17 cellular contexts compared by ENCODE assay signal in the genomic region with DNA sequence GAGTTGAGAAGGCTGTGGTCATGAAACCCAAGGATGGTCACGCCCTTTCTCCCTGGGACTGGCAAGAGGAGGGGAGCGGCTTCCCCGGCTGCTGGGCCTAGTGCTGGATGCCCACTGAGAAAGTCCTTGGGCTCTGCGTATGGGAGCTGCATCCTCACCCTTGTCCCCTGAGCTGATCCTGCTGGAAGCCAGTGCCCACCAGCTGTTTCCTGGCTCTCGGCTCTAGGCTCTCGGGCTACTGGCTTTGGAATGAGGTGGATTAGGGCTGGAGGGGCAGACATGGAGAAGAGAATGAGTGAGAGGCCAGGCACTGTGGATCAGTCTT.
A peak's percentile ranks its signal among the peaks of the same experiment; 100 is the strongest.
DNase-seq lines count a peak whose midpoint lies in the region; ATAC-seq, FAIRE-seq and TF ChIP-seq lines count a peak whose summit lies in the region.
"Had no signal": no experiment of that assay in that cellular context is flagged by ENCODE, and none has a peak within 500 bp of the region (broad histone marks: within the 10 kb centered on the region; RNA-seq: fewer than 3 reads in every experiment).

No MANE protein-coding gene starts in this region.

- ATAC-seq in activated CD8-positive, alpha-beta memory T cell treated with anti-CD3 and anti-CD28 coated beads, Interleukin-2, amount 10 ng/mL, durations not matched to agents 7 days and 5 days = no peak
- no peak for ATAC-seq in HG02610 (IDR thresholded peaks at IDR 0.05; ENCODE audit: unreplicated experiment)
- ATAC-seq: A549; CD8-positive, alpha-beta T cell had no signal

- FAIRE-seq in D721Med (lab: Jason Lieb, UNC) (no peak), H1 (lab: Jason Lieb, UNC) (no peak), frontal cortex (lab: Jason Lieb, UNC) (no peak)
- FAIRE-seq: A549, H54 had no signal

- H3K36me3 ChIP-seq in H1 (ENCODE audit: control insufficient read depth in 2 of 4, insufficient read depth in 4 of 4, low read length in 3 of 4) = no peaks in the 10 kb centered on the region
- H3K36me3 ChIP-seq: BLaER1 treated with 17β-estradiol and CSF1 and Interleukin-3, amounts not matched to agents 10 nM and 100 nM had no signal

- H3K79me2 ChIP-seq in H1 (ENCODE audit: control insufficient read depth in 1 of 2, insufficient read depth in 2 of 2, low read length in 2 of 2) = no peaks in the 10 kb centered on the region

- POLR2A ChIA-PET in H1 (lab: Charles Lee; ENCODE audit: partially characterized antibody) = no interaction called here
- POLR2A ChIA-PET in activated CD4-positive, alpha-beta T cell treated with anti-CD3 and anti-CD28 coated beads, Interleukin-2, amount 10 ng/mL, durations not matched to agents 7 days and 5 days (lab: Charles Lee) = no interaction called here

- no peaks in the 10 kb centered on the region for H3K4me1 Mint-ChIP-seq in activated CD8-positive, alpha-beta memory T cell treated with anti-CD3 and anti-CD28 coated beads, Interleukin-2, amount 10 ng/mL, durations not matched to agents 7 days and 5 days
- peaks cover 7% of the 10 kb centered on the region for H3K4me1 Mint-ChIP-seq in type B pancreatic cell (ENCODE audit: unreplicated experiment)
- no peaks in the 10 kb centered on the region for H3K4me1 Mint-ChIP-seq in activated CD4-positive, alpha-beta T cell treated with anti-CD3 and anti-CD28 coated beads, Interleukin-2, amount 10 ng/mL, durations not matched to agents 7 days and 5 days

- no peak overlapping the region; the same call in 1 of the 2 replicates for H3K27ac ChIP-seq in H1 (ENCODE audit: low read depth, low read length)
- H3K27ac ChIP-seq: A549; BLaER1 treated with 17β-estradiol and CSF1 and Interleukin-3, amounts not matched to agents 10 nM and 100 nM had no signal

- TF ChIP-seq CTCF in D721Med (IDR thresholded peaks at IDR 0.05; ENCODE audit: insufficient read depth, missing control alignments) (no peak), H1 (IDR thresholded peaks at IDR 0.05; ENCODE audit: control extremely low read depth in 1 of 3, insufficient read depth in 1 of 3, low read depth in 1 of 3, low read length in 3 of 3) (no peak), type B pancreatic cell (conservative IDR thresholded peaks at IDR 0.05) (no peak)

- H3K23ac ChIP-seq in H1 (ENCODE audit: insufficient read length) = no peak overlapping the region

- no peaks in the 10 kb centered on the region for H3K36me3 Mint-ChIP-seq in activated CD8-positive, alpha-beta memory T cell treated with anti-CD3 and anti-CD28 coated beads, Interleukin-2, amount 10 ng/mL, durations not matched to agents 7 days and 5 days
- H3K36me3 Mint-ChIP-seq in type B pancreatic cell = no peaks in the 10 kb centered on the region
- no peaks in the 10 kb centered on the region for H3K36me3 Mint-ChIP-seq in activated CD4-positive, alpha-beta T cell treated with anti-CD3 and anti-CD28 coated beads, Interleukin-2, amount 10 ng/mL, durations not matched to agents 7 days and 5 days (ENCODE audit: low read depth)
- H3K36me3 Mint-ChIP-seq: CD8-positive, alpha-beta T cell had no signal

- no peak overlapping the region; the same call in 1 of the 2 replicates for H2BK15ac ChIP-seq in H1 (ENCODE audit: low read length)

- no peak for TF ChIP-seq POLR2A in H1 (IDR thresholded peaks at IDR 0.05; ENCODE audit: control extremely low read depth in 1 of 2, low read depth in 2 of 2, low read length in 2 of 2)

- CTCF ChIA-PET in activated CD8-positive, alpha-beta memory T cell treated with anti-CD3 and anti-CD28 coated beads, Interleukin-2, amount 10 ng/mL, durations not matched to agents 7 days and 5 days (lab: Charles Lee) = no interaction called here
- CTCF ChIA-PET in H1 (lab: Charles Lee; ENCODE audit: partially characterized antibody) = interaction anchor here (0.9 kb wide), 1 partner anchor 39 kb away, joined by 3 read pairs; no protein-coding TSS in a partner anchor
- CTCF ChIA-PET in activated CD4-positive, alpha-beta T cell treated with anti-CD3 and anti-CD28 coated beads, Interleukin-2, amount 10 ng/mL, durations not matched to agents 7 days and 5 days (lab: Charles Lee) = no interaction called here

- peaks cover 0 to 5% (median 0%) of the 10 kb centered on the region in 4 experiments; a peak in 1 of 7 replicates for H3K4me1 ChIP-seq in H1 (replicated peaks in 1 of 4; ENCODE audit: control insufficient read depth in 3 of 4, insufficient read depth in 4 of 4, low read length in 3 of 4)
- H3K4me1 ChIP-seq: A549 had no signal

- no peak overlapping the region for H3K18ac ChIP-seq in H1 (ENCODE audit: extremely low read depth, low read length)

- no peak for TF ChIP-seq RAD21 in H1 (IDR thresholded peaks at IDR 0.05 in 1 of 2, conservative IDR thresholded peaks at IDR 0.05 in 1 of 2; ENCODE audit: low read depth in 2 of 2, low read length in 2 of 2)

- no peak overlapping the region for H2AK5ac ChIP-seq in H1 (ENCODE audit: low read depth, low read length)

- H3K4ac ChIP-seq in H1 (replicated peaks; ENCODE audit: insufficient read length, low read depth, low read length) = no peak overlapping the region

- H3K9me3 Mint-ChIP-seq in activated CD8-positive, alpha-beta memory T cell treated with anti-CD3 and anti-CD28 coated beads, Interleukin-2, amount 10 ng/mL, durations not matched to agents 7 days and 5 days (ENCODE audit: low read depth) = no peaks in the 10 kb centered on the region
- no peaks in the 10 kb centered on the region for H3K9me3 Mint-ChIP-seq in type B pancreatic cell
- no peaks in the 10 kb centered on the region for H3K9me3 Mint-ChIP-seq in activated CD4-positive, alpha-beta T cell treated with anti-CD3 and anti-CD28 coated beads, Interleukin-2, amount 10 ng/mL, durations not matched to agents 7 days and 5 days
- H3K9me3 Mint-ChIP-seq: CD8-positive, alpha-beta T cell had no signal

- no peak overlapping the region for H3K56ac ChIP-seq in H1 (replicated peaks; ENCODE audit: insufficient read length, low read depth, low read length)

- H4K8ac ChIP-seq in H1 (ENCODE audit: extremely low read depth, insufficient read depth, low read length) = no peak overlapping the region

- H4K20me1 ChIP-seq in H1 (replicated peaks in 1 of 2; ENCODE audit: control insufficient read depth in 1 of 2, insufficient read depth in 2 of 2, low read length in 2 of 2) = peaks cover 0 to 4% of the 10 kb centered on the region in 2 experiments

- no peak for TF ChIP-seq EP300 in H1 (IDR thresholded peaks at IDR 0.05; ENCODE audit: borderline replicate concordance in 1 of 2, low read depth in 2 of 2, low read length in 2 of 2)

- no peak overlapping the region for H3K4me2 ChIP-seq in H1 (ENCODE audit: insufficient read depth in 1 of 2, low read depth in 2 of 2, low read length in 2 of 2)
- H3K4me2 ChIP-seq: A549 had no signal

- H3K79me1 ChIP-seq in H1 (ENCODE audit: low read depth, low read length) = no peaks in the 10 kb centered on the region

- no peak overlapping the region for H2BK20ac ChIP-seq in H1 (ENCODE audit: low read length)

- H4K91ac ChIP-seq in H1 (replicated peaks; ENCODE audit: insufficient read length, low read length) = peak overlapping the region; percentile 45

- H3K27ac Mint-ChIP-seq in activated CD8-positive, alpha-beta memory T cell treated with anti-CD3 and anti-CD28 coated beads, Interleukin-2, amount 10 ng/mL, durations not matched to agents 7 days and 5 days = no peak overlapping the region
- no peak overlapping the region for H3K27ac Mint-ChIP-seq in type B pancreatic cell
- H3K27ac Mint-ChIP-seq in activated CD4-positive, alpha-beta T cell treated with anti-CD3 and anti-CD28 coated beads, Interleukin-2, amount 10 ng/mL, durations not matched to agents 7 days and 5 days = no peak overlapping the region
- H3K27ac Mint-ChIP-seq: CD8-positive, alpha-beta T cell had no signal

- peak; percentile 30 for DNase-seq in activated CD8-positive, alpha-beta memory T cell treated with anti-CD3 and anti-CD28 coated beads, Interleukin-2, amount 10 ng/mL, durations not matched to agents 7 days and 5 days
- no peak for DNase-seq in activated CD8-positive, alpha-beta memory T cell treated with anti-CD3 and anti-CD28 coated beads, Interleukin-2, amount 50 U/mL, for 48 hours
- DNase-seq in D721Med (ENCODE audit: insufficient read length, low spot score) (peak; percentile 23), H1 (ENCODE audit: low read depth in 1 of 2, low spot score in 2 of 2) (peak in 1 of 2 experiments; percentile 37), type B pancreatic cell (ENCODE audit: extremely low spot score, unreplicated experiment) (peak; percentile 65), frontal cortex (ENCODE audit: low spot score in 2 of 2) (no peak)
- DNase-seq in activated CD4-positive, alpha-beta T cell treated with anti-CD3 and anti-CD28 coated beads, Interleukin-2, amount 10 ng/mL, durations not matched to agents 7 days and 5 days = no peak
- DNase-seq: KG1, NCI-H1694, NCI-H2081 treated with DMSO at 0.1 percent for 48 hours, NCI-H510A, SIG-M5 had no signal

- H2BK12ac ChIP-seq in H1 (ENCODE audit: low read depth, low read length) = no peak overlapping the region

- H2BK120ac ChIP-seq in H1 (replicated peaks; ENCODE audit: low read depth, low read length) = no peak overlapping the region

- peaks cover 10% of the 10 kb centered on the region; the same call in 1 of the 2 replicates for H3K23me2 ChIP-seq in H1 (ENCODE audit: low read depth, low read length)

- WGBS in H1 (ENCODE audit: extremely low coverage in 1 of 2, insufficient coverage in 1 of 2, insufficient read length in 1 of 2, insufficient replicate concordance in 2 of 2, low coverage in 1 of 2, low lambda C conversion rate in 2 of 2, missing lambda C conversion rate in 1 of 2), 2 experiments = 91% methylated on average over 6 of the region's 6 CpGs; no CpG with 5 or more reads in 1 of the 2 experiments

- H3K27me3 Mint-ChIP-seq in activated CD8-positive, alpha-beta memory T cell treated with anti-CD3 and anti-CD28 coated beads, Interleukin-2, amount 10 ng/mL, durations not matched to agents 7 days and 5 days = no peaks in the 10 kb centered on the region
- peaks cover 11% of the 10 kb centered on the region for H3K27me3 Mint-ChIP-seq in type B pancreatic cell
- peaks cover 3% of the 10 kb centered on the region for H3K27me3 Mint-ChIP-seq in activated CD4-positive, alpha-beta T cell treated with anti-CD3 and anti-CD28 coated beads, Interleukin-2, amount 10 ng/mL, durations not matched to agents 7 days and 5 days

- H3K14ac ChIP-seq in H1 (ENCODE audit: insufficient read length) = no peak overlapping the region

- 0 out of 7 replicates have a peak, but pooled peaks cover 0 to 3% (median 0%) of the 10 kb centered on the region in 4 experiments for H3K27me3 ChIP-seq in H1 (replicated peaks in 1 of 4; ENCODE audit: control insufficient read depth in 3 of 4, extremely low read depth in 1 of 4, insufficient read depth in 3 of 4, low read length in 3 of 4)
- H3K27me3 ChIP-seq: BLaER1 treated with 17β-estradiol and CSF1 and Interleukin-3, amounts not matched to agents 10 nM and 100 nM had no signal

- no peak overlapping the region for H3K9ac ChIP-seq in H1 (replicated peaks in 1 of 4; ENCODE audit: extremely low read depth in 1 of 4, low read depth in 3 of 4, low read length in 3 of 4)
- H3K9ac ChIP-seq: BLaER1 treated with 17β-estradiol and CSF1 and Interleukin-3, amounts not matched to agents 10 nM and 100 nM had no signal

- H2AFZ ChIP-seq in H1 (ENCODE audit: low read length) = no peak overlapping the region

- no peak overlapping the region for H3K4me3 ChIP-seq in H1 (ENCODE audit: extremely low read depth in 1 of 4, insufficient read depth in 2 of 4, low read depth in 3 of 4, low read length in 4 of 4)
- H3K4me3 ChIP-seq: A549; BLaER1 treated with 17β-estradiol and CSF1 and Interleukin-3, amounts not matched to agents 10 nM and 100 nM had no signal

- H4K5ac ChIP-seq in H1 (ENCODE audit: insufficient read length, low read depth, low read length) = no peak overlapping the region

- H3K4me3 Mint-ChIP-seq in activated CD8-positive, alpha-beta memory T cell treated with anti-CD3 and anti-CD28 coated beads, Interleukin-2, amount 10 ng/mL, durations not matched to agents 7 days and 5 days = no peak overlapping the region
- no peak overlapping the region for H3K4me3 Mint-ChIP-seq in type B pancreatic cell
- H3K4me3 Mint-ChIP-seq in activated CD4-positive, alpha-beta T cell treated with anti-CD3 and anti-CD28 coated beads, Interleukin-2, amount 10 ng/mL, durations not matched to agents 7 days and 5 days = no peak overlapping the region
- H3K4me3 Mint-ChIP-seq: CD8-positive, alpha-beta T cell had no signal

- H2BK5ac ChIP-seq in H1 (ENCODE audit: low read depth, low read length) = peak overlapping the region; percentile 46; the same call in 1 of the 2 replicates

- H3K9me3 ChIP-seq in H1 (ENCODE audit: insufficient read depth in 2 of 2, low read depth in 1 of 2, low read length in 1 of 2) = peaks cover 13 to 15% of the 10 kb centered on the region in 2 experiments; a peak in 3 of 4 replicates
- H3K9me3 ChIP-seq: BLaER1 treated with 17β-estradiol and CSF1 and Interleukin-3, amounts not matched to agents 10 nM and 100 nM had no signal

Comparison
In these comparisons a context has a peak if more than half of its experiments do, and no peak if none do; other contexts are left out.
1. DNase-seq: peak in activated CD8-positive, alpha-beta memory T cell treated with anti-CD3 and anti-CD28 coated beads, Interleukin-2, amount 10 ng/mL, durations not matched to agents 7 days and 5 days (single experiment), D721Med (single experiment) and type B pancreatic cell (single experiment); none in activated CD8-positive, alpha-beta memory T cell treated with anti-CD3 and anti-CD28 coated beads, Interleukin-2, amount 50 U/mL, for 48 hours (single experiment), frontal cortex (0 of 2) and activated CD4-positive, alpha-beta T cell treated with anti-CD3 and anti-CD28 coated beads, Interleukin-2, amount 10 ng/mL, durations not matched to agents 7 days and 5 days (single experiment).